Comparison of ENCODE assay signal across 12 cellular contexts in genomic region chr16:1167276-1168107, GRCh38. TPM values are rescaled to one million over a fixed set of nuclear protein-coding genes. Genes with fewer than 3 reads are reported as not detected.
DNase-seq lines count a peak whose midpoint lies in the region; ATAC-seq, FAIRE-seq and TF ChIP-seq lines count a peak whose summit lies in the region.
"Had no signal": no experiment of that assay in that cellular context is flagged by ENCODE, and none has a peak within 500 bp of the region (broad histone marks: within the 10 kb centered on the region; RNA-seq: fewer than 3 reads in every experiment).

No MANE protein-coding gene starts in this region.

- BruUV-seq in Calu3 (replicated peaks; lab: Mats Ljungman, UMichigan): no TSS peak

- H3K27me3 Mint-ChIP-seq in Calu3 (ENCODE audit: unreplicated experiment) (peaks cover 98% of the 10 kb centered on the region), nephron progenitor cell (ENCODE audit: low read depth, poor library complexity) (peaks cover 6% of the 10 kb centered on the region)
- H3K27me3 Mint-ChIP-seq: activated T-helper 17 cell treated with anti-CD3 and anti-CD28 coated beads, Interleukin-2, amount 50 U/mL, for 72 hours had no signal

- H3K4me1 Mint-ChIP-seq in Calu3 (ENCODE audit: low read depth, unreplicated experiment) (no peaks in the 10 kb centered on the region), nephron progenitor cell (peaks cover 45% of the 10 kb centered on the region)
- H3K4me1 Mint-ChIP-seq: activated T-helper 17 cell treated with anti-CD3 and anti-CD28 coated beads, Interleukin-2, amount 50 U/mL, for 72 hours; B cell had no signal

- intact Hi-C loops in Calu3 (cut with micrococcal nuclease; ENCODE audit: unreplicated experiment): no loop called here
- intact Hi-C loops in sciatic nerve (cut with DNase I): no loop called here

- CTCF ChIA-PET in Calu3 (lab: Charles Lee): no interaction called here

- H3K27ac Mint-ChIP-seq in Calu3 (ENCODE audit: unreplicated experiment) (no peak overlapping the region), nephron progenitor cell (no peak overlapping the region)
- H3K27ac Mint-ChIP-seq: activated T-helper 17 cell treated with anti-CD3 and anti-CD28 coated beads, Interleukin-2, amount 50 U/mL, for 72 hours; B cell; nephron had no signal

- peaks cover 6% of the 10 kb centered on the region for H3K36me3 Mint-ChIP-seq in Calu3 (ENCODE audit: insufficient read depth, unreplicated experiment)
- H3K36me3 Mint-ChIP-seq in nephron progenitor cell (ENCODE audit: low read depth): peaks cover 5% of the 10 kb centered on the region

- ATAC-seq in GM18867 (IDR thresholded peaks at IDR 0.05; ENCODE audit: unreplicated experiment): no peak
- ATAC-seq in GM21447 (IDR thresholded peaks at IDR 0.05; ENCODE audit: unreplicated experiment): no peak
- no peak for ATAC-seq in sciatic nerve
- ATAC-seq: activated T-helper 17 cell treated with anti-CD3 and anti-CD28 coated beads, Interleukin-2, amount 50 U/mL, for 72 hours had no signal

- no peak for FAIRE-seq in RCC 7860 (lab: Jason Lieb, UNC)

- H3K9me3 Mint-ChIP-seq in Calu3 (ENCODE audit: low read depth, unreplicated experiment) (no peaks in the 10 kb centered on the region), nephron progenitor cell (no peaks in the 10 kb centered on the region)
- H3K9me3 Mint-ChIP-seq: activated T-helper 17 cell treated with anti-CD3 and anti-CD28 coated beads, Interleukin-2, amount 50 U/mL, for 72 hours; nephron had no signal

- no peak overlapping the region for H3K4me3 Mint-ChIP-seq in Calu3 (ENCODE audit: low read depth, unreplicated experiment)
- H3K4me3 Mint-ChIP-seq in nephron progenitor cell: no peak overlapping the region
- H3K4me3 Mint-ChIP-seq: activated T-helper 17 cell treated with anti-CD3 and anti-CD28 coated beads, Interleukin-2, amount 50 U/mL, for 72 hours; B cell; nephron had no signal

- DNase-seq in Calu3 (peak; percentile 73), NCI-H187 (lab: John Stamatoyannopoulos, UW) (peak; percentile 83 to 97), astrocyte of the hippocampus (ENCODE audit: low read depth, low spot score) (peak; percentile 81), nephron progenitor cell (peak; percentile 63), RCC 7860 (ENCODE audit: low spot score) (no peak), sciatic nerve (ENCODE audit: low spot score) (no peak)
- DNase-seq: IMR-90 had no signal

- no peak for TF ChIP-seq CTCF in Calu3 (IDR thresholded peaks at IDR 0.05; ENCODE audit: unreplicated experiment)
- no peak for TF ChIP-seq CTCF in nephron progenitor cell (IDR thresholded peaks at IDR 0.05)

RNA-seq across cellular contexts. Expression of gene CACNA1H, which starts 14.6 kb away (rescaled TPM):
- total RNA-seq in Calu3 (2022) (0.05 TPM in 1 of 2 replicates, not detected in the other), sciatic nerve (4.1 TPM)

RNA-seq across cellular contexts. Expression of gene TPSG1, which starts 57.6 kb away (rescaled TPM):
- total RNA-seq in Calu3 (2022) (not detected in 2 replicates), sciatic nerve (0.45 TPM)
- total RNA-seq: activated T-helper 17 cell treated with anti-CD3 and anti-CD28 coated beads, Interleukin-2, amount 50 U/mL, for 72 hours; B cell; IMR-90 had no signal

Comparison
In these comparisons a context has a peak if more than half of its experiments do, and no peak if none do; other contexts are left out.
1. DNase-seq: peak in Calu3 (single experiment), NCI-H187 (2 of 2), astrocyte of the hippocampus (single experiment) and nephron progenitor cell (single experiment); none in RCC 7860 (single experiment) and sciatic nerve (single experiment).